Comparison of ENCODE assay signal across 10 cellular contexts in genomic region chr19:39515551-39516191, GRCh38. TPM values are rescaled to one million over a fixed set of nuclear protein-coding genes. Genes with fewer than 3 reads are reported as not detected.
A peak's percentile ranks its signal among the peaks of the same experiment; 100 is the strongest.
DNase-seq lines count a peak whose midpoint lies in the region; ATAC-seq and TF ChIP-seq lines count a peak whose summit lies in the region.
"Had no signal": no experiment of that assay in that cellular context is flagged by ENCODE, and none has a peak within 500 bp of the region (broad histone marks: within the 10 kb centered on the region; RNA-seq: fewer than 3 reads in every experiment).

No MANE protein-coding gene starts in this region.

- H3K4me1 Mint-ChIP-seq in stimulated activated naive CD8-positive, alpha-beta T cell treated with anti-CD3 and anti-CD28 coated beads, Interleukin-15, Interleukin-2, amounts not matched to agents 100 ng/mL and 50 ng/mL, for 24 hours (ENCODE audit: low read depth) = peaks cover 19% of the 10 kb centered on the region
- H3K4me1 Mint-ChIP-seq in naive thymus-derived CD4-positive, alpha-beta T cell = peaks cover 8 to 16% (median 14%) of the 10 kb centered on the region in 7 donors

- H3K4me3 ChIP-seq in breast epithelium = peak overlapping the region; percentile 6 to 65 (median 49)
- H3K4me3 ChIP-seq in naive thymus-derived CD4-positive, alpha-beta T cell (ENCODE audit: low read length) = peak overlapping the region; percentile 50

- POLR2A ChIA-PET in naive thymus-derived CD4-positive, alpha-beta T cell (lab: Charles Lee) = no interaction called here

- H3K4me3 Mint-ChIP-seq in stimulated activated naive CD8-positive, alpha-beta T cell treated with anti-CD3 and anti-CD28 coated beads, Interleukin-15, Interleukin-2, amounts not matched to agents 100 ng/mL and 50 ng/mL, for 24 hours = peak overlapping the region; percentile 49
- H3K4me3 Mint-ChIP-seq in naive thymus-derived CD4-positive, alpha-beta T cell = peak overlapping the region; percentile 20 to 87 (median 80)
- H3K4me3 Mint-ChIP-seq: HFFc6 had no signal

- no peaks in the 10 kb centered on the region for H3K9me3 ChIP-seq in breast epithelium
- H3K9me3 ChIP-seq in naive thymus-derived CD4-positive, alpha-beta T cell (ENCODE audit: control insufficient read depth in 2 of 3, low read length in 3 of 3) = no peaks in the 10 kb centered on the region

- no peaks in the 10 kb centered on the region for H3K36me3 ChIP-seq in breast epithelium
- H3K36me3 ChIP-seq in naive thymus-derived CD4-positive, alpha-beta T cell (ENCODE audit: control insufficient read depth in 2 of 3, insufficient read depth in 3 of 3, low read length in 3 of 3) = no peaks in the 10 kb centered on the region

- H3K27ac ChIP-seq in breast epithelium = no peak overlapping the region
- H3K27ac ChIP-seq in naive thymus-derived CD4-positive, alpha-beta T cell (ENCODE audit: low read depth, low read length) = no peak overlapping the region

- no peaks in the 10 kb centered on the region for H3K36me3 Mint-ChIP-seq in stimulated activated naive CD8-positive, alpha-beta T cell treated with anti-CD3 and anti-CD28 coated beads, Interleukin-15, Interleukin-2, amounts not matched to agents 100 ng/mL and 50 ng/mL, for 24 hours (ENCODE audit: low read depth)
- peaks cover 0 to 4% (median 0%) of the 10 kb centered on the region in 5 donors for H3K36me3 Mint-ChIP-seq in naive thymus-derived CD4-positive, alpha-beta T cell

- intact Hi-C loops in breast epithelium (cut with DNase I; ENCODE audit: low total_unique reads) = no loop called here
- intact Hi-C loops in naive thymus-derived CD4-positive, alpha-beta T cell (cut with micrococcal nuclease) = no loop called here

- no peak for ATAC-seq in stimulated activated naive CD8-positive, alpha-beta T cell treated with anti-CD3 and anti-CD28 coated beads, Interleukin-15, Interleukin-2, amounts not matched to agents 100 U/mL and 50 U/mL, for 24 hours
- peak; percentile 32 for ATAC-seq in naive thymus-derived CD4-positive, alpha-beta T cell

- DNase-seq in stimulated activated naive CD8-positive, alpha-beta T cell treated with anti-CD3 and anti-CD28 coated beads, Interleukin-15, Interleukin-2, amounts not matched to agents 100 U/mL and 50 U/mL, for 24 hours = no peak
- DNase-seq in breast epithelium (ENCODE audit: low spot score in 2 of 2) (no peak), NK-92 (lab: John Stamatoyannopoulos, UW; ENCODE audit: unreplicated experiment) (no peak), amniotic stem cell (lab: John Stamatoyannopoulos, UW) (no peak), NCI-H82 (lab: John Stamatoyannopoulos, UW) (no peak)
- DNase-seq in naive thymus-derived CD4-positive, alpha-beta T cell = peak in 3 of 9 donors; percentile 16 to 37 (median 23)
- no peak for DNase-seq in activated effector memory CD4-positive, alpha-beta T cell treated with Interleukin-2 at 50 U/mL for 16 hours
- DNase-seq: HFFc6, NCI-H187 had no signal

- TF ChIP-seq POLR2A in breast epithelium (IDR thresholded peaks at IDR 0.05) = no peak

- CTCF ChIA-PET in naive thymus-derived CD4-positive, alpha-beta T cell (lab: Charles Lee) = interaction anchor here (0.6 to 1.5 kb wide), 2 partner anchors 12 to 409 kb away, joined by 3 read pairs; no protein-coding TSS in a partner anchor

- H3K27me3 Mint-ChIP-seq in stimulated activated naive CD8-positive, alpha-beta T cell treated with anti-CD3 and anti-CD28 coated beads, Interleukin-15, Interleukin-2, amounts not matched to agents 100 ng/mL and 50 ng/mL, for 24 hours = peaks cover 45% of the 10 kb centered on the region
- peaks cover 30 to 63% (median 36%) of the 10 kb centered on the region in 5 donors for H3K27me3 Mint-ChIP-seq in naive thymus-derived CD4-positive, alpha-beta T cell

- H3K27ac Mint-ChIP-seq in stimulated activated naive CD8-positive, alpha-beta T cell treated with anti-CD3 and anti-CD28 coated beads, Interleukin-15, Interleukin-2, amounts not matched to agents 100 ng/mL and 50 ng/mL, for 24 hours = no peak overlapping the region
- H3K27ac Mint-ChIP-seq in naive thymus-derived CD4-positive, alpha-beta T cell = peak overlapping the region in 1 of 9 donors; percentile 22
- H3K27ac Mint-ChIP-seq: HFFc6 had no signal

- H3K9me3 Mint-ChIP-seq in stimulated activated naive CD8-positive, alpha-beta T cell treated with anti-CD3 and anti-CD28 coated beads, Interleukin-15, Interleukin-2, amounts not matched to agents 100 ng/mL and 50 ng/mL, for 24 hours = no peaks in the 10 kb centered on the region
- peaks cover 0 to 3% (median 0%) of the 10 kb centered on the region in 11 donors for H3K9me3 Mint-ChIP-seq in naive thymus-derived CD4-positive, alpha-beta T cell

- H3K27me3 ChIP-seq in breast epithelium = peaks cover 5 to 34% of the 10 kb centered on the region in 2 donors
- H3K27me3 ChIP-seq in naive thymus-derived CD4-positive, alpha-beta T cell (ENCODE audit: control insufficient read depth in 2 of 2, insufficient read depth in 2 of 2, low read length in 2 of 2) = peaks cover 3 to 18% of the 10 kb centered on the region in 2 donors

- TF ChIP-seq CTCF in breast epithelium (IDR thresholded peaks at IDR 0.05) = no peak

- peaks cover 0 to 2% of the 10 kb centered on the region in 2 donors for H3K4me1 ChIP-seq in breast epithelium
- peaks cover 0 to 11% of the 10 kb centered on the region in 2 donors for H3K4me1 ChIP-seq in naive thymus-derived CD4-positive, alpha-beta T cell (ENCODE audit: control insufficient read depth in 2 of 2, insufficient read depth in 2 of 2, low read length in 2 of 2)

RNA-seq across cellular contexts. Expression of gene SELENOV, which starts 0.7 kb away (rescaled TPM):
- not detected for total RNA-seq in breast epithelium
- total RNA-seq in naive thymus-derived CD4-positive, alpha-beta T cell = not detected
- polyA plus RNA-seq in naive thymus-derived CD4-positive, alpha-beta T cell = not detected
- total RNA-seq: HFFc6 had no signal

RNA-seq across cellular contexts. Expression of gene DLL3, which starts 16.9 kb away (rescaled TPM):
- total RNA-seq in breast epithelium = not detected
- under 1 TPM in 2 of 5 experiments, not detected in 3; 0.15 to 0.22 TPM for total RNA-seq in naive thymus-derived CD4-positive, alpha-beta T cell
- polyA plus RNA-seq in naive thymus-derived CD4-positive, alpha-beta T cell = under 1 TPM; 0.08 to 0.12 TPM

RNA-seq across cellular contexts. Expression of gene EID2B, which starts 17.0 kb away (rescaled TPM):
- 1 to 10 TPM; 3.4 to 5.6 (median 4.3) TPM for total RNA-seq in breast epithelium
- 1 to 10 TPM; 4.4 to 8.5 (median 6.2) TPM for total RNA-seq in naive thymus-derived CD4-positive, alpha-beta T cell
- 1 to 10 TPM; 6.3 to 6.4 TPM for polyA plus RNA-seq in naive thymus-derived CD4-positive, alpha-beta T cell

RNA-seq across cellular contexts. Expression of gene EID2, which starts 24.3 kb away (rescaled TPM):
- total RNA-seq in breast epithelium = 10 to 100 TPM; 13.0 to 14.7 (median 13.4) TPM
- total RNA-seq in naive thymus-derived CD4-positive, alpha-beta T cell = 10 to 100 TPM; 12.2 to 29.1 (median 16.1) TPM
- 10 to 100 TPM; 19.7 to 43.0 TPM for polyA plus RNA-seq in naive thymus-derived CD4-positive, alpha-beta T cell

RNA-seq across cellular contexts. Expression of gene TIMM50, which starts 35.0 kb away (rescaled TPM):
- 10 to 100 TPM; 39.4 to 45.6 (median 41.1) TPM for total RNA-seq in breast epithelium
- 10 to 100 TPM; 43.5 to 70.0 (median 50.0) TPM for total RNA-seq in naive thymus-derived CD4-positive, alpha-beta T cell
- polyA plus RNA-seq in naive thymus-derived CD4-positive, alpha-beta T cell = 10 to 100 TPM; 43.8 to 50.8 TPM
